ENCODE assay signal across 22 cellular contexts in the genomic region with DNA sequence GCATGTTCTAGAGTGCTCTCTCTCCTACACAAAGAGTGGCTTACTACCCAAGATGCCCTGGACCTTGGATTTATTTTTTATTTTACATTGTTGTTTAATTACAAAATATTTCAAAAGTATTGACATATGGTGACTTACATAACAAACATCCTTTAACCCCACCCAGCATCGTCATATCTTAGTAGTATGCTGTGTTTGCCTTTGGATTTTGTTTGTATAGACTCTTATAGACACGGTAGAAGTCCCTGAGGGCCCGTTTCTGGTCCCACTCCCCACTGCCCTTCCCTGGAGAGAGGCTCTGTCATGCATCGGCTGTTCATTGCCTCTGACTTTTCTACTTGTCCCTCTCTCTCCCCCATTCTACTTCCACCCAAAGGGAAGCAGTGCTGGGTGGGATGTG.
DNase-seq lines count a peak whose midpoint lies in the region; FAIRE-seq and TF ChIP-seq lines count a peak whose summit lies in the region.
"Had no signal": no experiment of that assay in that cellular context is flagged by ENCODE, and none has a peak within 500 bp of the region (broad histone marks: within the 10 kb centered on the region; RNA-seq: fewer than 3 reads in every experiment).

No MANE protein-coding gene starts in this region.

- H3K9me3 Mint-ChIP-seq in neural crest cell, result no peaks in the 10 kb centered on the region
- H3K9me3 Mint-ChIP-seq: T-helper 1 cell treated with Interleukin-12 subunit alpha and Interleukin-12 subunit beta and Interleukin-4 antibody, amounts not matched to agents 30 μg/mL and 1 μg/mL, for 36 hours had no signal

- H3K27ac ChIP-seq in BLaER1, result no peak overlapping the region
- H3K27ac ChIP-seq: 22Rv1; BLaER1 treated with 17β-estradiol and CSF1 and Interleukin-3, amounts not matched to agents 10 nM and 100 nM had no signal

- H3K4me1 Mint-ChIP-seq in neural crest cell, result peaks cover 22% of the 10 kb centered on the region

- no peaks in the 10 kb centered on the region for H3K36me3 ChIP-seq in BLaER1
- H3K36me3 ChIP-seq: BLaER1 treated with 17β-estradiol and CSF1 and Interleukin-3, amounts not matched to agents 10 nM and 100 nM had no signal

- no peak overlapping the region for H3K4me3 Mint-ChIP-seq in neural crest cell
- H3K4me3 Mint-ChIP-seq: CD4-positive, alpha-beta memory T cell; T-helper 1 cell treated with Interleukin-12 subunit alpha and Interleukin-12 subunit beta and Interleukin-4 antibody, amounts not matched to agents 30 μg/mL and 1 μg/mL, for 36 hours had no signal

- no peaks in the 10 kb centered on the region for H3K9me3 ChIP-seq in BLaER1
- H3K9me3 ChIP-seq: BLaER1 treated with 17β-estradiol and CSF1 and Interleukin-3, amounts not matched to agents 10 nM and 100 nM had no signal

- no peaks in the 10 kb centered on the region for H3K27me3 Mint-ChIP-seq in neural crest cell (ENCODE audit: low read depth)
- H3K27me3 Mint-ChIP-seq: CD4-positive, alpha-beta memory T cell had no signal

- FAIRE-seq in H54 (lab: Jason Lieb, UNC), result no peak

- no peak overlapping the region for H3K9ac ChIP-seq in BLaER1
- H3K9ac ChIP-seq: BLaER1 treated with 17β-estradiol and CSF1 and Interleukin-3, amounts not matched to agents 10 nM and 100 nM had no signal

- peak in 2 of 3 experiments; percentile 50 to 52 for DNase-seq in NCI-H1417 (lab: John Stamatoyannopoulos, UW)
- DNase-seq in NCI-H1417 treated with DMSO at 0.1 percent for 48 hours (lab: John Stamatoyannopoulos, UW), result no peak
- DNase-seq in NCI-H69 (lab: John Stamatoyannopoulos, UW), result peak; percentile 76
- DNase-seq in neural crest cell (ENCODE audit: low read depth, low spot score), result no peak
- no peak for DNase-seq in GM20000 (ENCODE audit: low spot score)
- no peak for DNase-seq in amygdala (lab: John Stamatoyannopoulos, UW)
- no peak for DNase-seq in H54 (ENCODE audit: insufficient read length, low spot score)
- DNase-seq: ACHN; Calu3; CD4-positive, alpha-beta memory T cell; DMS153; GDM1; H7; IMR-90; NCI-H1436; NCI-H524; NCI-H82; OCI-M1 had no signal

- H3K4me2 ChIP-seq in BLaER1, result peak overlapping the region; percentile 14; the same call in 1 of the 2 replicates
- H3K4me2 ChIP-seq: BLaER1 treated with 17β-estradiol and CSF1 and Interleukin-3, amounts not matched to agents 10 nM and 100 nM had no signal

- TF ChIP-seq CTCF in neural crest cell (conservative IDR thresholded peaks at IDR 0.05) (no peak), GM20000 (IDR thresholded peaks at IDR 0.05; ENCODE audit: extremely low read depth, missing control alignments) (no peak)

- H4K20me1 ChIP-seq in BLaER1, result no peaks in the 10 kb centered on the region
- H4K20me1 ChIP-seq: BLaER1 treated with 17β-estradiol and CSF1 and Interleukin-3, amounts not matched to agents 10 nM and 100 nM had no signal

- TF ChIP-seq POLR2A in H54 (IDR thresholded peaks at IDR 0.05; ENCODE audit: low read depth, low read length), result no peak

- H3K4me3 ChIP-seq in BLaER1, result no peak overlapping the region
- H3K4me3 ChIP-seq: BLaER1 treated with 17β-estradiol and CSF1 and Interleukin-3, amounts not matched to agents 10 nM and 100 nM had no signal

- H3K27me3 ChIP-seq in BLaER1, result no peaks in the 10 kb centered on the region
- H3K27me3 ChIP-seq: BLaER1 treated with 17β-estradiol and CSF1 and Interleukin-3, amounts not matched to agents 10 nM and 100 nM had no signal

- peaks cover 18% of the 10 kb centered on the region for H3K4me1 ChIP-seq in BLaER1

- H3K36me3 Mint-ChIP-seq in neural crest cell (ENCODE audit: low read depth), result no peaks in the 10 kb centered on the region
- H3K36me3 Mint-ChIP-seq: CD4-positive, alpha-beta memory T cell had no signal

- peak overlapping the region; percentile 12 for H3K27ac Mint-ChIP-seq in neural crest cell (ENCODE audit: unreplicated experiment)
- H3K27ac Mint-ChIP-seq: T-helper 1 cell treated with Interleukin-12 subunit alpha and Interleukin-12 subunit beta and Interleukin-4 antibody, amounts not matched to agents 30 μg/mL and 1 μg/mL, for 36 hours had no signal

Comparison
In these comparisons a context has a peak if more than half of its experiments do, and no peak if none do; other contexts are left out.
1. DNase-seq: peak in NCI-H1417 (2 of 3) and NCI-H69 (single experiment); none in NCI-H1417 treated with DMSO at 0.1 percent for 48 hours (single experiment), neural crest cell (single experiment), GM20000 (single experiment), amygdala (0 of 56) and H54 (single experiment).